21 cellular contexts compared by ENCODE assay signal in genomic region chr6:163893609-163894189, GRCh38.
A peak's percentile ranks its signal among the peaks of the same experiment; 100 is the strongest.
DNase-seq lines count a peak whose midpoint lies in the region; ATAC-seq, FAIRE-seq and TF ChIP-seq lines count a peak whose summit lies in the region.
"Had no signal": no experiment of that assay in that cellular context is flagged by ENCODE, and none has a peak within 500 bp of the region (broad histone marks: within the 10 kb centered on the region; RNA-seq: fewer than 3 reads in every experiment).

No MANE protein-coding gene starts in this region.

- TF ChIP-seq RAD21 in K562 (CRISPR knock-in tag; conservative IDR thresholded peaks at IDR 0.05 in 1 of 2, IDR thresholded peaks at IDR 0.05 in 1 of 2) = no peak
- TF ChIP-seq RAD21 in HepG2 (CRISPR knock-in tag; IDR thresholded peaks at IDR 0.05) = no peak

- H3K4me1 ChIP-seq in K562 (replicated peaks in 1 of 2; ENCODE audit: control insufficient read depth in 2 of 2, insufficient read depth in 2 of 2, low read length in 2 of 2) (no peaks in the 10 kb centered on the region), HepG2 (ENCODE audit: insufficient read depth, low read length) (no peaks in the 10 kb centered on the region)
- H3K4me1 ChIP-seq: A549; BLaER1 treated with 17β-estradiol and CSF1 and Interleukin-3, amounts not matched to agents 10 nM and 100 nM; Caco-2 had no signal

- H3K27ac ChIP-seq in K562 (ENCODE audit: extremely low read depth, low read depth, low read length) = no peak overlapping the region
- H3K27ac ChIP-seq in HepG2 (ENCODE audit: extremely low read length, insufficient read depth, low read length) = no peak overlapping the region
- H3K27ac ChIP-seq: 22Rv1; A549; BLaER1 treated with 17β-estradiol and CSF1 and Interleukin-3, amounts not matched to agents 10 nM and 100 nM; C4-2B had no signal

- BruUV-seq in K562 (replicated peaks; lab: Mats Ljungman, UMichigan) (no TSS peak), HepG2 (replicated peaks; lab: Mats Ljungman, UMichigan) (no TSS peak)

- no peak for TF ChIP-seq CTCF in LNCaP clone FGC (IDR thresholded peaks at IDR 0.05; ENCODE audit: control insufficient read depth, extremely low read depth, insufficient read depth)
- TF ChIP-seq CTCF in K562 (IDR thresholded peaks at IDR 0.05 in 2 of 3, conservative IDR thresholded peaks at IDR 0.05 in 1 of 3; ENCODE audit: insufficient read depth in 2 of 3, low read depth in 1 of 3, low read length in 3 of 3) = no peak
- TF ChIP-seq CTCF in HepG2 (CRISPR knock-in tag; IDR thresholded peaks at IDR 0.05) = no peak

- H3K36me3 ChIP-seq in K562 (ENCODE audit: control insufficient read depth, insufficient read depth, low read length) (no peaks in the 10 kb centered on the region), HepG2 (replicated peaks in 1 of 2; ENCODE audit: control insufficient read depth in 1 of 2, insufficient read depth in 2 of 2, low read length in 2 of 2) (no peaks in the 10 kb centered on the region)
- H3K36me3 ChIP-seq: BLaER1 treated with 17β-estradiol and CSF1 and Interleukin-3, amounts not matched to agents 10 nM and 100 nM had no signal

- intact Hi-C loops in K562 (cut with micrococcal nuclease) (no loop called here), HepG2 (cut with micrococcal nuclease; ENCODE audit: unreplicated experiment) (no loop called here)

- H2AFZ ChIP-seq in K562 (ENCODE audit: low read depth, low read length) (no peak overlapping the region), HepG2 (ENCODE audit: low read length) (no peak overlapping the region)

- no peak overlapping the region for H3K4me2 ChIP-seq in K562 (ENCODE audit: insufficient read depth, low read length)
- no peak overlapping the region for H3K4me2 ChIP-seq in HepG2 (ENCODE audit: low read depth, low read length)
- H3K4me2 ChIP-seq: A549; BLaER1 treated with 17β-estradiol and CSF1 and Interleukin-3, amounts not matched to agents 10 nM and 100 nM had no signal

- no peaks in the 10 kb centered on the region for H3K79me2 ChIP-seq in K562 (ENCODE audit: control insufficient read depth, insufficient read depth, low read length)
- no peaks in the 10 kb centered on the region for H3K79me2 ChIP-seq in HepG2 (ENCODE audit: insufficient read depth, low read length)

- 1% methylated on average over 4 of the region's 4 CpGs for WGBS in K562 (ENCODE audit: insufficient coverage, low coverage, missing lambda C conversion rate)
- 14% methylated on average over 4 of the region's 4 CpGs for WGBS in HepG2 (ENCODE audit: low lambda C conversion rate)

- in situ Hi-C loops in K562 (cut with MboI) (no loop called here), HepG2 (cut with HindIII; ENCODE audit: extremely low pct_ligation_motif_present, low pct_unique_long_range_greater_than_20kb) (no loop called here)

- ATAC-seq in K562 (no peak), HepG2 (no peak), GM18870 (IDR thresholded peaks at IDR 0.05; ENCODE audit: unreplicated experiment) (no peak), GM18517 (IDR thresholded peaks at IDR 0.05; ENCODE audit: unreplicated experiment) (no peak)
- ATAC-seq: A549; CD8-positive, alpha-beta T cell had no signal

- peaks cover 14 to 18% of the 10 kb centered on the region in 2 experiments for H3K27me3 ChIP-seq in K562 (ENCODE audit: control insufficient read depth in 2 of 2, insufficient read depth in 2 of 2, low read length in 2 of 2)
- no peaks in the 10 kb centered on the region for H3K27me3 ChIP-seq in HepG2 (ENCODE audit: control insufficient read depth in 1 of 2, insufficient read depth in 2 of 2, low read length in 2 of 2)
- H3K27me3 ChIP-seq: BLaER1 treated with 17β-estradiol and CSF1 and Interleukin-3, amounts not matched to agents 10 nM and 100 nM had no signal

- H3K4me3 ChIP-seq in LNCaP clone FGC (ENCODE audit: low read depth, low read length) (no peak overlapping the region), K562 (no peak overlapping the region), HepG2 (replicated peaks in 1 of 3; ENCODE audit: insufficient read depth in 1 of 3, low read depth in 2 of 3, low read length in 3 of 3) (no peak overlapping the region)
- H3K4me3 ChIP-seq: A549; BLaER1 treated with 17β-estradiol and CSF1 and Interleukin-3, amounts not matched to agents 10 nM and 100 nM had no signal

- H3K9me1 ChIP-seq in K562 (ENCODE audit: control insufficient read depth, insufficient read depth, low read length) = no peaks in the 10 kb centered on the region

- POLR2A ChIA-PET in K562 (lab: Yijun Ruan, JAX) = no interaction called here
- POLR2A ChIA-PET in HepG2 (lab: Yijun Ruan, JAX) = no interaction called here

- H3K9ac ChIP-seq in K562 (ENCODE audit: insufficient read depth in 1 of 2, low read depth in 2 of 2, low read length in 2 of 2) (no peak overlapping the region), HepG2 (ENCODE audit: insufficient read depth, low read depth, low read length) (no peak overlapping the region)
- H3K9ac ChIP-seq: BLaER1 treated with 17β-estradiol and CSF1 and Interleukin-3, amounts not matched to agents 10 nM and 100 nM had no signal

- H3K9me3 ChIP-seq in K562 (replicated peaks; ENCODE audit: control insufficient read depth, insufficient read depth, low read depth, low read length) = no peaks in the 10 kb centered on the region
- peaks cover 4% of the 10 kb centered on the region; the same call in 1 of the 2 replicates for H3K9me3 ChIP-seq in HepG2 (ENCODE audit: low read length)
- H3K9me3 ChIP-seq: A549; BLaER1 treated with 17β-estradiol and CSF1 and Interleukin-3, amounts not matched to agents 10 nM and 100 nM; Caco-2 had no signal

- CTCF ChIA-PET in K562 (lab: Yijun Ruan, JAX; ENCODE audit: low intra/inter-chr PET ratio) (no interaction called here), HepG2 (lab: Yijun Ruan, JAX; ENCODE audit: low intra/inter-chr PET ratio, low total read pairs) (no interaction called here)

- no peak for FAIRE-seq in K562 (lab: Jason Lieb, UNC)
- no peak for FAIRE-seq in HepG2 (lab: Jason Lieb, UNC)
- FAIRE-seq: A549, D721Med, G401.6, GM12891, GM19239 had no signal

- no peak for TF ChIP-seq EP300 in K562 (IDR thresholded peaks at IDR 0.05; ENCODE audit: low read length)
- no peak for TF ChIP-seq EP300 in HepG2 (IDR thresholded peaks at IDR 0.05; ENCODE audit: low read depth in 2 of 2, low read length in 2 of 2)
- TF ChIP-seq EP300 in HepG2 (CRISPR knock-in tag; IDR thresholded peaks at IDR 0.05; ENCODE audit: borderline replicate concordance) = no peak

- TF ChIP-seq POLR2A in K562 (conservative IDR thresholded peaks at IDR 0.05) (no peak), HepG2 (IDR thresholded peaks at IDR 0.05; ENCODE audit: insufficient read depth in 1 of 2, low read depth in 2 of 2, low read length in 2 of 2) (no peak)

- DNase-seq in LNCaP clone FGC (ENCODE audit: low read depth) (peak; percentile 23), K562 (ENCODE audit: extremely low read depth in 1 of 4, low spot score in 3 of 4) (no peak), HepG2 (ENCODE audit: low spot score) (no peak), T1000 (lab: John Stamatoyannopoulos, UW) (no peak)
- DNase-seq: AML-193; Caco-2; Calu3; CD4-positive, alpha-beta T cell; CD8-positive, alpha-beta T cell; DMS79 treated with DMSO at 0.1 percent for 48 hours; GF-D8 had no signal

- H4K20me1 ChIP-seq in K562 (replicated peaks; ENCODE audit: control insufficient read depth, insufficient read depth, low read length) = no peaks in the 10 kb centered on the region
- H4K20me1 ChIP-seq in HepG2 (ENCODE audit: insufficient read depth, low read length) = no peaks in the 10 kb centered on the region
- H4K20me1 ChIP-seq: BLaER1 treated with 17β-estradiol and CSF1 and Interleukin-3, amounts not matched to agents 10 nM and 100 nM had no signal

TF ChIP-seq in K562, 482 proteins besides CTCF, POLR2A, EP300 and RAD21 (continues in another document):
- TF ChIP-seq, protein P1, sequence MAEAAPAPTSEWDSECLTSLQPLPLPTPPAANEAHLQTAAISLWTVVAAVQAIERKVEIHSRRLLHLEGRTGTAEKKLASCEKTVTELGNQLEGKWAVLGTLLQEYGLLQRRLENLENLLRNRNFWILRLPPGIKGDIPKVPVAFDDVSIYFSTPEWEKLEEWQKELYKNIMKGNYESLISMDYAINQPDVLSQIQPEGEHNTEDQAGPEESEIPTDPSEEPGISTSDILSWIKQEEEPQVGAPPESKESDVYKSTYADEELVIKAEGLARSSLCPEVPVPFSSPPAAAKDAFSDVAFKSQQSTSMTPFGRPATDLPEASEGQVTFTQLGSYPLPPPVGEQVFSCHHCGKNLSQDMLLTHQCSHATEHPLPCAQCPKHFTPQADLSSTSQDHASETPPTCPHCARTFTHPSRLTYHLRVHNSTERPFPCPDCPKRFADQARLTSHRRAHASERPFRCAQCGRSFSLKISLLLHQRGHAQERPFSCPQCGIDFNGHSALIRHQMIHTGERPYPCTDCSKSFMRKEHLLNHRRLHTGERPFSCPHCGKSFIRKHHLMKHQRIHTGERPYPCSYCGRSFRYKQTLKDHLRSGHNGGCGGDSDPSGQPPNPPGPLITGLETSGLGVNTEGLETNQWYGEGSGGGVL (CRISPR knock-in tag; IDR thresholded peaks at IDR 0.05) = no peak
- no peak for TF ChIP-seq SMARCA4 (IDR thresholded peaks at IDR 0.05)
- TF ChIP-seq ZNF696 (CRISPR knock-in tag; conservative IDR thresholded peaks at IDR 0.05) = no peak
- peak; percentile 43 to 46; a peak in 2 of 4 replicates for TF ChIP-seq KDM1A (IDR thresholded peaks at IDR 0.05)
- TF ChIP-seq ADNP (tag; IDR thresholded peaks at IDR 0.05) = 0 out of 2 replicates have a peak, but pooled peaks have one; percentile 25
- peak; percentile 81 for TF ChIP-seq BCOR (IDR thresholded peaks at IDR 0.05)

TF ChIP-seq in HepG2, 621 proteins besides CTCF, POLR2A, EP300 and RAD21:
- TF ChIP-seq ZNF264 (CRISPR knock-in tag; IDR thresholded peaks at IDR 0.05) = no peak
- TF ChIP-seq ZNF629 (CRISPR knock-in tag; conservative IDR thresholded peaks at IDR 0.05) = 0 out of 2 replicates have a peak, but pooled peaks have one; percentile 29
- no peak for TF ChIP-seq ARID3A (IDR thresholded peaks at IDR 0.05; ENCODE audit: low read depth, low read length)
